ENCODE assay signal across 12 cellular contexts in the genomic region with DNA sequence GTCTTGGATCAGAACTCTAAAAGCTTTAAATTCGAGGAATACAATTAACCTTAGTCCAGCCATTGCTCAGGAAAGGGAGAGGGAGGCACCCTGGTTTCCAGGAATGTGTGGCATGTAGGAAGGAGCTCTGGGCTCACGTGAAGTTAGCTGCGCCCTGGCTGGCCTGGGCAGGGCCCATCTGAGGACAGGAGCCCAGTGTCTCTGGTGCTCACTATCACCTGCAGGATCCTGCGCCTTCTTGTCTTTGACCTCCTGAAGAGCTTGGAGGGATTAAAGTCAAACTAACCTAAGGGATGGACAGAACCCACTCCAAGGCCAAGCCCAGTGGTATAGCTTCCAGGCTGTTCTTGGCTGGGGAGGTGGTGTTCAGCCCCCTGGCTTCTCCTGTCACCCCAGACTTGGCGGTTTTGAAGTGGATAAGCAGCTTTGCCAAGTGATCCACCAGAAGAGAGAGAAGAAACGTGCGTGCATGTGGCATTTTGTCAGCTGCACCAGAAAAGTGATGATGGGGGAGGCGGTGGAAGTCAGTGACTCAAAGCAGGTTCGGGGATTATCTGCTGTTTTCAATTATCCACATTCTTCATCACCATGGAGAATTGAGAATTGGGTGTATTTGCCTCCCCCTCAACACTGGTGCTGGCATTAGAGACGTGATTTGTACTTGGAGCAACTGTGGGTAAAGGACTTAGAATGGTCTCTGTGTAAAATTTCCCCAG. TPM values are rescaled to one million over a fixed set of nuclear protein-coding genes. Genes with fewer than 3 reads are reported as not detected.
"Had no signal": no experiment of that assay in that cellular context is flagged by ENCODE, and none has a peak within 500 bp of the region (broad histone marks: within the 10 kb centered on the region; RNA-seq: fewer than 3 reads in every experiment).

No MANE protein-coding gene starts in this region.

- DNase-seq: activated B cell treated with CpG ODN at 0.5 μM for 24 hours; activated CD4-positive, alpha-beta T cell treated with anti-CD3 and anti-CD28 coated beads, Interleukin-2, amount 10 ng/mL, durations not matched to agents 7 days and 5 days; activated gamma-delta T cell treated with Interleukin-2 at 50 U/mL for 16 hours; activated naive CD8-positive, alpha-beta T cell treated with anti-CD3 and anti-CD28 coated beads for 36 hours; activated T-cell treated with anti-CD3 and anti-CD28 coated beads, Interleukin-2, amount 50 U/mL, for 24 hours; heart right ventricle; midbrain; pancreas; stimulated activated CD4-positive, alpha-beta T cell treated with anti-CD3 and anti-CD28 coated beads, Interleukin-15, amount 100 ng/mL, for 24 hours; stimulated activated CD4-positive, alpha-beta T cell treated with anti-CD3 and anti-CD28 coated beads, Interleukin-4, amount 100 ng/mL, for 24 hours had no signal

- H3K9me3 ChIP-seq: heart right ventricle, pancreas, thoracic aorta had no signal

- H3K27me3 ChIP-seq: heart right ventricle, pancreas had no signal

- H3K36me3 ChIP-seq: heart right ventricle, pancreas, thoracic aorta had no signal

- H3K4me3 ChIP-seq: heart right ventricle, pancreas, thoracic aorta had no signal

- H3K27ac ChIP-seq: heart right ventricle, pancreas, thoracic aorta had no signal

- ATAC-seq: heart right ventricle, pancreas had no signal

RNA-seq across cellular contexts. Expression of gene KCNN3, which starts 11.9 kb away (rescaled TPM):
- total RNA-seq: fibroblast of lung had no signal
